ENCODE assay signal across 11 cellular contexts in genomic region chr22:24435861-24436351, GRCh38. TPM values are rescaled to one million over a fixed set of nuclear protein-coding genes. Genes with fewer than 3 reads are reported as not detected.
DNase-seq lines count a peak whose midpoint lies in the region; TF ChIP-seq lines count a peak whose summit lies in the region.
"Had no signal": no experiment of that assay in that cellular context is flagged by ENCODE, and none has a peak within 500 bp of the region (broad histone marks: within the 10 kb centered on the region; RNA-seq: fewer than 3 reads in every experiment).

No MANE protein-coding gene starts in this region.

- H3K4me1 ChIP-seq in CD4-positive, alpha-beta memory T cell (ENCODE audit: insufficient read depth, low read length): peaks cover 69% of the 10 kb centered on the region
- H3K4me1 ChIP-seq in thyroid gland: peaks cover 13 to 42% of the 10 kb centered on the region in 2 donors

- peaks cover 0 to 3% of the 10 kb centered on the region in 2 donors for H3K27me3 Mint-ChIP-seq in CD4-positive, alpha-beta memory T cell
- H3K27me3 Mint-ChIP-seq in nephron (ENCODE audit: low read depth): peaks cover 8% of the 10 kb centered on the region

- no peak overlapping the region for H3K4me3 ChIP-seq in CD4-positive, alpha-beta memory T cell (ENCODE audit: low read length in 2 of 2)
- H3K4me3 ChIP-seq in brain microvascular endothelial cell (ENCODE audit: low read depth, low read length): no peak overlapping the region
- no peak overlapping the region for H3K4me3 ChIP-seq in thyroid gland (replicated peaks in 1 of 3)

- intact Hi-C loops in CD4-positive, alpha-beta memory T cell (cut with micrococcal nuclease): no loop called here
- intact Hi-C loops in thyroid gland (cut with DNase I): no loop called here

- CTCF ChIA-PET in CD4-positive, alpha-beta memory T cell (lab: Charles Lee; ENCODE audit: partially characterized antibody): interaction anchor here (0.6 to 2.2 kb wide), 9 partner anchors 10 to 193 kb away, joined by 3 to 14 read pairs (median 5); partner anchors contain the start of gene ADORA2A

- TF ChIP-seq POLR2A in thyroid gland (IDR thresholded peaks at IDR 0.05): no peak

- peaks cover 25 to 56% of the 10 kb centered on the region in 2 donors for H3K36me3 Mint-ChIP-seq in CD4-positive, alpha-beta memory T cell
- no peaks in the 10 kb centered on the region for H3K36me3 Mint-ChIP-seq in nephron (ENCODE audit: low read depth)

- H3K4me3 Mint-ChIP-seq in CD4-positive, alpha-beta memory T cell: peak overlapping the region in 1 of 8 donors; percentile 47
- peak overlapping the region in 1 of 3 experiments; percentile 21 for H3K4me3 Mint-ChIP-seq in nephron

- H3K9me3 Mint-ChIP-seq in CD4-positive, alpha-beta memory T cell: peaks cover 0 to 2% (median 0%) of the 10 kb centered on the region in 8 donors
- H3K9me3 Mint-ChIP-seq in nephron: no peaks in the 10 kb centered on the region

- in situ Hi-C loops in brain microvascular endothelial cell (cut with HindIII; ENCODE audit: low pct_ligation_motif_present, low sequenced_read_pairs): no loop called here

- no peaks in the 10 kb centered on the region for H3K27me3 ChIP-seq in CD4-positive, alpha-beta memory T cell (ENCODE audit: insufficient read depth, low read length)
- H3K27me3 ChIP-seq in brain microvascular endothelial cell (replicated peaks) (no peaks in the 10 kb centered on the region), thyroid gland (no peaks in the 10 kb centered on the region)

- 77 to 80% methylated on average over 10 of the region's 12 CpGs for WGBS in thyroid gland, 2 donors

- H3K9me3 ChIP-seq in CD4-positive, alpha-beta memory T cell (ENCODE audit: control insufficient read depth in 1 of 2, low read length in 2 of 2): no peaks in the 10 kb centered on the region
- no peaks in the 10 kb centered on the region for H3K9me3 ChIP-seq in thyroid gland

- H3K4me1 Mint-ChIP-seq in CD4-positive, alpha-beta memory T cell: peaks cover 33 to 90% (median 70%) of the 10 kb centered on the region in 4 donors
- H3K4me1 Mint-ChIP-seq in nephron: peaks cover 44% of the 10 kb centered on the region

- peak overlapping the region in 5 of 7 donors; percentile 30 to 100 (median 88) for H3K27ac Mint-ChIP-seq in CD4-positive, alpha-beta memory T cell
- peak overlapping the region; percentile 56 to 87 (median 67) for H3K27ac Mint-ChIP-seq in nephron

- H3K27ac ChIP-seq in CD4-positive, alpha-beta memory T cell (ENCODE audit: low read depth, low read length): peak overlapping the region; percentile 59
- H3K27ac ChIP-seq in brain microvascular endothelial cell: no peak overlapping the region
- peak overlapping the region in 1 of 3 donors; percentile 50 for H3K27ac ChIP-seq in thyroid gland

- POLR2A ChIA-PET in CD4-positive, alpha-beta memory T cell (lab: Charles Lee; ENCODE audit: partially characterized antibody): interaction anchor here (0.6 to 5.0 kb wide), 7 partner anchors 9 to 162 kb away, joined by 3 to 35 read pairs (median 3); partner anchors contain the start of genes ADORA2A and GUCD1

- peaks cover 41% of the 10 kb centered on the region for H3K36me3 ChIP-seq in CD4-positive, alpha-beta memory T cell (ENCODE audit: insufficient read depth, low read length)
- H3K36me3 ChIP-seq in brain microvascular endothelial cell (replicated peaks): no peaks in the 10 kb centered on the region
- H3K36me3 ChIP-seq in thyroid gland: no peaks in the 10 kb centered on the region

- TF ChIP-seq CTCF in brain microvascular endothelial cell (IDR thresholded peaks at IDR 0.05; ENCODE audit: low read depth, low read length, missing control alignments) (no peak), nephron (IDR thresholded peaks at IDR 0.05; ENCODE audit: unreplicated experiment in 3 of 3) (no peak), thyroid gland (IDR thresholded peaks at IDR 0.05) (no peak)

- DNase-seq in CD4-positive, alpha-beta memory T cell: no peak
- DNase-seq in LHCN-M2 (ENCODE audit: low read depth) (peak; percentile 87), brain microvascular endothelial cell (peak; percentile 27), NCI-H2196 (lab: John Stamatoyannopoulos, UW; ENCODE audit: unreplicated experiment) (no peak), NCI-H1092 treated with DMSO at 0.1 percent for 48 hours (lab: John Stamatoyannopoulos, UW) (no peak), mesenteric fat pad (ENCODE audit: low spot score) (no peak), thyroid gland (no peak)
- DNase-seq: dermis blood vessel endothelial cell; DMS79; stimulated activated CD8-positive, alpha-beta memory T cell treated with anti-CD3 and anti-CD28 coated beads, Interleukin-4, amount 100 ng/mL, for 48 hours had no signal

RNA-seq across cellular contexts. Expression of gene ADORA2A, which starts 8.5 kb away (rescaled TPM):
- 10 to 100 TPM; 34.5 to 35.0 TPM for total RNA-seq in CD4-positive, alpha-beta memory T cell
- 10 to 100 TPM; 66.7 to 74.7 TPM for polyA plus RNA-seq in CD4-positive, alpha-beta memory T cell
- total RNA-seq in LHCN-M2 (2014; rRNA removed) (0.06 and 0.92 TPM in 2 replicates), mesenteric fat pad (2.6 TPM), thyroid gland (1 to 10 TPM; 1.4 to 3.0 (median 2.5) TPM)
- 0.35 TPM for polyA plus RNA-seq in LHCN-M2 (2012)

RNA-seq across cellular contexts. Expression of gene UPB1, which starts 59.2 kb away (rescaled TPM):
- 1 to 10 TPM; 1.1 to 1.4 TPM for total RNA-seq in CD4-positive, alpha-beta memory T cell
- polyA plus RNA-seq in CD4-positive, alpha-beta memory T cell: not detected
- total RNA-seq in LHCN-M2 (2014; rRNA removed): not detected in 2 replicates
- 0.02 TPM for polyA plus RNA-seq in LHCN-M2 (2012)
- total RNA-seq in mesenteric fat pad: 0.32 TPM
- not detected for total RNA-seq in thyroid gland

Comparison
In these comparisons a context has a peak if more than half of its experiments do, and no peak if none do; other contexts are left out.
1. DNase-seq: peak in LHCN-M2 (single experiment) and brain microvascular endothelial cell (single experiment); none in CD4-positive, alpha-beta memory T cell (0 of 5), NCI-H2196 (single experiment), NCI-H1092 treated with DMSO at 0.1 percent for 48 hours (single experiment), mesenteric fat pad (single experiment) and thyroid gland (0 of 2).